13 cellular contexts compared by ENCODE assay signal in the genomic region with DNA sequence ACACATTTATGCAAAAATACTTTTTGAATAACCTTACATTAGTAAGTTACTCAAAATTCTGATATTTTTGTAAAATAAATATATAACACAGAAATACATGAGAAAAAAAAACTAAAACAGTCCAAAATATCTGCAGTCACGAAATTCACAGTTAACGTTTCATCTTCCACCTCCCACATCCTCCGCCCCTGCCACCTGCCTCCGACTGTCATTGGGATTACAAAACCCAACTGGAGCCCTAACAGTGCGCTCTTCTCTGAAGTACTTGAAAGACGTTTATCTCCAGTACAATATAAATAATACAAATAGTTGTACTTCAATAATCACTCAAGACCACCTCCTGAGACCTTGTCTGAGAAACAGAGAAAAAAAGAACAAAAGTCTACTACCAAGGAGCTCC.
"Had no signal": no experiment of that assay in that cellular context is flagged by ENCODE, and none has a peak within 500 bp of the region (broad histone marks: within the 10 kb centered on the region; RNA-seq: fewer than 3 reads in every experiment).

No MANE protein-coding gene starts in this region.

- H3K9me3 Mint-ChIP-seq: activated CD4-positive, alpha-beta memory T cell treated with anti-CD3 and anti-CD28 coated beads for 36 hours; activated T-cell treated with anti-CD3 and anti-CD28 coated beads, Interleukin-2, amount 50 U/mL, for 4 hours; naive B cell had no signal

- H3K27ac Mint-ChIP-seq: activated CD4-positive, alpha-beta memory T cell treated with anti-CD3 and anti-CD28 coated beads for 36 hours had no signal

- H3K27me3 ChIP-seq: esophagus squamous epithelium, thyroid gland, uterus had no signal

- DNase-seq: activated CD4-positive, alpha-beta memory T cell treated with anti-CD3 and anti-CD28 coated beads for 36 hours; activated effector memory CD4-positive, alpha-beta T cell treated with anti-CD3 and anti-CD28 coated beads, Interleukin-2, amount 50 U/mL, for 16 hours; activated T-cell treated with anti-CD3 and anti-CD28 coated beads, Interleukin-2, amount 50 U/mL, for 4 hours; esophagus squamous epithelium; foreskin fibroblast; left cardiac atrium; lower lobe of right lung; midbrain; naive B cell; T-helper 9 cell; thyroid gland; uterus had no signal

- ATAC-seq: activated T-cell treated with anti-CD3 and anti-CD28 coated beads, Interleukin-2, amount 50 U/mL, for 4 hours; left cardiac atrium; lower lobe of right lung had no signal

- H3K4me3 ChIP-seq: esophagus squamous epithelium, lower lobe of right lung, thyroid gland, uterus had no signal

- H3K27me3 Mint-ChIP-seq: activated CD4-positive, alpha-beta memory T cell treated with anti-CD3 and anti-CD28 coated beads for 36 hours; activated naive CD8-positive, alpha-beta T cell; naive B cell had no signal

- H3K4me3 Mint-ChIP-seq: activated CD4-positive, alpha-beta memory T cell treated with anti-CD3 and anti-CD28 coated beads for 36 hours; activated naive CD8-positive, alpha-beta T cell; activated T-cell treated with anti-CD3 and anti-CD28 coated beads, Interleukin-2, amount 50 U/mL, for 4 hours; naive B cell had no signal

- H3K4me1 ChIP-seq: lower lobe of right lung, thyroid gland, uterus had no signal

- H3K9me3 ChIP-seq: esophagus squamous epithelium, lower lobe of right lung, thyroid gland, uterus had no signal

- H3K27ac ChIP-seq: esophagus squamous epithelium, lower lobe of right lung, thyroid gland, uterus had no signal

- H3K36me3 ChIP-seq: thyroid gland, uterus had no signal
